Comparison of ENCODE assay signal across 12 cellular contexts in the genomic region with DNA sequence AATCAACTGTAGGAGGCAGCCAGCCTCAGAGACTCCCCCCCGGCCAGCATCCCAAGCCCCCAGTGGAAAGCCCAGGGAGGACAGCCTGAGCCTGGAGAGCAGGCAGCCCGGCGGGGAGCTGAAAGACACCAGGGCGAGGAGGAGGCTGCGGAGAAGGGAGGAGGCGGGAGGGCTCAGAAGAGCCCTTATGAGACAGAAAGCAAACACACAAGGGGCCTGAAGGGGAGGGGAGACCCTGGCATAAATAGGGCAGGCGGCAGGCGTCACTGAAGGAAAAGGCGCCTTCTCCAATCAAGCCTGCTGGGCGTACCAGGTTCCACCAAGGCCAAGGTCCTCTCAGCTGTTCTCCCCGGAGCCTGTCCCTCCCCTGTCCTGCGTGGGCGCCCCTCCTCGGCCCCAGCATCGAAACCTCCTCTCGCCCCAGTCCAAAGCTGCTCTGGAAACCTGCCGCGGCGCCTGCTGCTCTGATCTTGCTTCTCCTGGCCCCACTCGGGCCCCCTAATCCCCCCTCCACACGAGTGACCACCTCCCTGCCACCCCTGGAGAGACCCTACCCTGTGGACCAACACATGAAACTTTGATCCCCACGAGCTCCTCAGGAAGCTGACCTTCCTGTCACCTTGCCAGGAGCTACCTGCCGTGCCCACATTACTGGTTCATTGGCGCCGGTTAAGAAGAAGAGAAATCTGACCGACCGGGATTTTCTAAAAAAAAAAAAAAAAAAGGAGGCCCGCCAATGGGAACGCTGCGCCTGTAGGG. TPM values are rescaled to one million over a fixed set of nuclear protein-coding genes. Genes with fewer than 3 reads are reported as not detected.
DNase-seq lines count a peak whose midpoint lies in the region; TF ChIP-seq lines count a peak whose summit lies in the region.
"Had no signal": no experiment of that assay in that cellular context is flagged by ENCODE, and none has a peak within 500 bp of the region (broad histone marks: within the 10 kb centered on the region; RNA-seq: fewer than 3 reads in every experiment).

No MANE protein-coding gene starts in this region.

- peak; percentile 52 for DNase-seq in NCI-H1436 treated with DMSO at 0.1 percent for 48 hours (lab: John Stamatoyannopoulos, UW)
- no peak for DNase-seq in stimulated activated CD4-positive, alpha-beta T cell treated with anti-CD3 and anti-CD28 coated beads, Interleukin-4, amount 100 ng/mL, for 1 hour
- no peak for DNase-seq in GOT3 (lab: John Stamatoyannopoulos, UW)
- DNase-seq in adrenal gland, result no peak
- no peak for DNase-seq in GM19240 (ENCODE audit: insufficient read length, low spot score)
- DNase-seq: dermis blood vessel endothelial cell; head of caudate nucleus; NK-92 treated with Interleukin-12 subunit alpha and Interleukin-12 subunit beta, amount 100 ng/mL, for 24 hours had no signal

- H3K9ac ChIP-seq in ES-I3 (ENCODE audit: low read depth, low read length), result peak overlapping the region; percentile 37; the same call in 1 of the 2 replicates

- H3K4me1 ChIP-seq in ES-I3 (ENCODE audit: insufficient read depth, low read length) (peaks cover 8% of the 10 kb centered on the region; the same call in 1 of the 2 replicates), neuron (ENCODE audit: insufficient read depth, low read length) (peaks cover 14% of the 10 kb centered on the region), adrenal gland (replicated peaks in 1 of 2) (peaks cover 0 to 7% of the 10 kb centered on the region in 2 donors)

- H3K36me3 Mint-ChIP-seq in brain, result no peaks in the 10 kb centered on the region

- peak overlapping the region; percentile 61 for H2AFZ ChIP-seq in neuron (ENCODE audit: low read depth, low read length)

- H3K9me3 ChIP-seq in ES-I3 (ENCODE audit: control insufficient read depth, insufficient read depth, low read length), result no peaks in the 10 kb centered on the region
- no peaks in the 10 kb centered on the region for H3K9me3 ChIP-seq in neuron (ENCODE audit: low read length)
- H3K9me3 ChIP-seq in adrenal gland (replicated peaks in 1 of 3), result no peaks in the 10 kb centered on the region

- intact Hi-C loops in adrenal gland (cut with DNase I), result no loop called here

- H3K36me3 ChIP-seq in ES-I3 (ENCODE audit: insufficient read depth, low read length) (no peaks in the 10 kb centered on the region), neuron (ENCODE audit: insufficient read depth, low read length) (no peaks in the 10 kb centered on the region), adrenal gland (replicated peaks in 1 of 2) (no peaks in the 10 kb centered on the region)

- peaks cover 73% of the 10 kb centered on the region for H3K27me3 Mint-ChIP-seq in brain

- H3K27ac Mint-ChIP-seq in brain, result peak overlapping the region in 1 of 5 experiments; percentile 31
- H3K27ac Mint-ChIP-seq: activated T-helper 1 cell treated with anti-CD3 and anti-CD28 coated beads, Interleukin-12 subunit alpha, Interleukin-12 subunit beta, Interleukin-2, Interleukin-4 antibody, amounts not matched to agents 30 ng/mL and 10 ng/mL and 1 ng/mL, durations not matched to agents 14 hours and 24 hours and 36 hours had no signal

- no peak overlapping the region for H3K27ac ChIP-seq in adrenal gland

- 9 to 16% (median 13%) methylated on average over 24 to 30 of the region's 30 CpGs for WGBS in adrenal gland, 4 donors

- peak overlapping the region; percentile 74 to 80 (median 78) for H3K4me3 Mint-ChIP-seq in brain
- H3K4me3 Mint-ChIP-seq: activated T-helper 1 cell treated with anti-CD3 and anti-CD28 coated beads, Interleukin-12 subunit alpha, Interleukin-12 subunit beta, Interleukin-2, Interleukin-4 antibody, amounts not matched to agents 30 ng/mL and 10 ng/mL and 1 ng/mL, durations not matched to agents 14 hours and 24 hours and 36 hours had no signal

- TF ChIP-seq CTCF in brain (conservative IDR thresholded peaks at IDR 0.05) (no peak), adrenal gland (IDR thresholded peaks at IDR 0.05) (no peak)

- H3K4me3 ChIP-seq in neuron (ENCODE audit: low read length) (no peak overlapping the region), adrenal gland (no peak overlapping the region)

- no peak for TF ChIP-seq POLR2A in adrenal gland (IDR thresholded peaks at IDR 0.05)

- peaks cover 21% of the 10 kb centered on the region for H3K4me1 Mint-ChIP-seq in brain

- H3K27me3 ChIP-seq in neuron (ENCODE audit: insufficient read depth, low read length) (peaks cover 82% of the 10 kb centered on the region), adrenal gland (peaks cover 80% of the 10 kb centered on the region)

- peaks cover 0 to 15% (median 0%) of the 10 kb centered on the region in 5 experiments for H3K9me3 Mint-ChIP-seq in brain
- H3K9me3 Mint-ChIP-seq: activated T-helper 1 cell treated with anti-CD3 and anti-CD28 coated beads, Interleukin-12 subunit alpha, Interleukin-12 subunit beta, Interleukin-2, Interleukin-4 antibody, amounts not matched to agents 30 ng/mL and 10 ng/mL and 1 ng/mL, durations not matched to agents 14 hours and 24 hours and 36 hours had no signal

RNA-seq across cellular contexts. Expression of a gene that starts 1.2 kb away (rescaled TPM):
- polyA plus RNA-seq in brain (ENCODE audit: insufficient read depth, low read depth, low replicate concordance) (19.5 TPM), adrenal gland (under 1 TPM; 0.88 to 0.94 (median 0.90) TPM)
- total RNA-seq in adrenal gland, result 1 to 10 TPM; 1.4 to 5.5 (median 2.5) TPM

Comparison
In these comparisons a context has a peak if more than half of its experiments do, and no peak if none do; other contexts are left out.
1. RNA of a gene that starts 1.2 kb away (polyA plus RNA-seq): 19.5 TPM in brain (single experiment); 0.88 to 0.94 TPM in adrenal gland; every median in the first group is over 10 times any median in the second.